ENCODE assay signal across 34 cellular contexts in the genomic region with DNA sequence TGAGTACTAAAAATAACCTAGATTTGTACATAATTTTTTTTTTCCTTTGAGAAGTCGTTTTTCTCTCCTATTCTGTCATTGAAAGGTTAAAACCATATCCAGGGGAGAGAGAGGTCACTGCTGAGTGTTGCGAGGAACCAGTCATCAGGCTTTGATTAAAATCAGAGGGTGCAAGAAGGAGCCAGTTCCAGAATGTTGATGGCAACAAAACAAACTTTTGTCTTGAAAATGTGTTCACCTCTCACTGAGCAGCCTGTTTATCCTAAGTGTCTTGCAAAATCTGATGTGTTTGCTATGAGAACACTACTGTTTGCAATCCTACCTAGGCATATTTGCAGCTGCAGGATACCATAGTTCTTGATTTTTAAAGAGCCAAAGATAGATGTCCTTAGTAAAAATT.
"Had no signal": no experiment of that assay in that cellular context is flagged by ENCODE, and none has a peak within 500 bp of the region (broad histone marks: within the 10 kb centered on the region; RNA-seq: fewer than 3 reads in every experiment).

No MANE protein-coding gene starts in this region.

- H3K9me3 ChIP-seq: MG63 had no signal

- DNase-seq: Karpas-422, Kasumi-1, KG1, MG63, MM.1S, MV-4-11, NCI-H1048, NCI-H1092, NCI-H1092 treated with DMSO at 0.1 percent for 48 hours, NCI-H1105, NCI-H1105 treated with DMSO at 0.1 percent for 48 hours, NCI-H1417, NCI-H1417 treated with DMSO at 0.1 percent for 48 hours, NCI-H1436, NCI-H1436 treated with DMSO at 0.1 percent for 48 hours, NCI-H146, NCI-H1694, NCI-H1694 treated with DMSO at 0.1 percent for 48 hours, NCI-H187, NCI-H187 treated with DMSO at 0.1 percent for 48 hours, NCI-H1930, NCI-H2029, NCI-H2029 treated with DMSO at 0.1 percent for 48 hours, NCI-H2081, NCI-H2081 treated with DMSO at 0.1 percent for 48 hours, NCI-H2107, NCI-H2171, NCI-H2171 treated with DMSO at 0.1 percent for 48 hours, NCI-H2227 treated with DMSO at 0.1 percent for 48 hours, NCI-H226, NCI-H345, NCI-H446, NCI-H446 treated with DMSO at 0.1 percent for 48 hours had no signal

- H3K9ac ChIP-seq: KMS-11 had no signal

- H3K27ac ChIP-seq: KMS-11 had no signal

- H3K4me2 ChIP-seq: KMS-11 had no signal

- H3K27me3 ChIP-seq: MG63 had no signal

- H3K4me3 ChIP-seq: MG63 had no signal
